ENCODE assay signal across 22 cellular contexts in genomic region chr12:5503774-5504173, GRCh38.
DNase-seq lines count a peak whose midpoint lies in the region; ATAC-seq, FAIRE-seq and TF ChIP-seq lines count a peak whose summit lies in the region.
"Had no signal": no experiment of that assay in that cellular context is flagged by ENCODE, and none has a peak within 500 bp of the region (broad histone marks: within the 10 kb centered on the region; RNA-seq: fewer than 3 reads in every experiment).

No MANE protein-coding gene starts in this region.

- TF ChIP-seq CTCF in breast epithelium (IDR thresholded peaks at IDR 0.05) (no peak), MCF 10A (IDR thresholded peaks at IDR 0.05; ENCODE audit: unreplicated experiment) (no peak), bronchial epithelial cell (IDR thresholded peaks at IDR 0.05; ENCODE audit: insufficient read depth, low read length, severe bottlenecking) (no peak), upper lobe of right lung (IDR thresholded peaks at IDR 0.05) (no peak), adrenal gland (IDR thresholded peaks at IDR 0.05) (no peak)

- H3K27ac Mint-ChIP-seq in MCF 10A (ENCODE audit: low read depth, unreplicated experiment): no peak overlapping the region
- no peak overlapping the region for H3K27ac Mint-ChIP-seq in activated CD4-positive, alpha-beta T cell treated with anti-CD3 and anti-CD28 coated beads, Interleukin-2, amount 10 ng/mL, durations not matched to agents 24 days and 14 days
- H3K27ac Mint-ChIP-seq: activated CD4-positive, alpha-beta memory T cell treated with anti-CD3 and anti-CD28 coated beads, Interleukin-2, amount 10 ng/mL, durations not matched to agents 7 days and 5 days; activated naive CD8-positive, alpha-beta T cell treated with anti-CD3 and anti-CD28 coated beads, Interleukin-2, amount 50 U/mL, for 24 hours; CD4-positive, alpha-beta memory T cell; HFFc6 had no signal

- H3K4me1 ChIP-seq in breast epithelium (no peaks in the 10 kb centered on the region), upper lobe of right lung (no peaks in the 10 kb centered on the region), adrenal gland (replicated peaks in 1 of 2) (no peaks in the 10 kb centered on the region)
- H3K4me1 ChIP-seq: lower lobe of right lung had no signal

- no peak overlapping the region for H3K4me3 Mint-ChIP-seq in MCF 10A (ENCODE audit: unreplicated experiment)
- H3K4me3 Mint-ChIP-seq in activated CD4-positive, alpha-beta T cell treated with anti-CD3 and anti-CD28 coated beads, Interleukin-2, amount 10 ng/mL, durations not matched to agents 24 days and 14 days: no peak overlapping the region
- H3K4me3 Mint-ChIP-seq: activated CD4-positive, alpha-beta memory T cell treated with anti-CD3 and anti-CD28 coated beads, Interleukin-2, amount 10 ng/mL, durations not matched to agents 7 days and 5 days; activated naive CD8-positive, alpha-beta T cell treated with anti-CD3 and anti-CD28 coated beads, Interleukin-2, amount 50 U/mL, for 24 hours; CD4-positive, alpha-beta memory T cell; HFFc6 had no signal

- H3K27ac ChIP-seq in breast epithelium (peak overlapping the region in 1 of 2 donors; percentile 19), upper lobe of right lung (no peak overlapping the region), adrenal gland (no peak overlapping the region)
- H3K27ac ChIP-seq: lower lobe of right lung had no signal

- no peaks in the 10 kb centered on the region for H3K36me3 ChIP-seq in breast epithelium
- H3K36me3 ChIP-seq in bronchial epithelial cell (ENCODE audit: control insufficient read depth, insufficient read depth, low read length): no peaks in the 10 kb centered on the region
- H3K36me3 ChIP-seq in upper lobe of right lung: no peaks in the 10 kb centered on the region
- no peaks in the 10 kb centered on the region for H3K36me3 ChIP-seq in adrenal gland (replicated peaks in 1 of 2)
- H3K36me3 ChIP-seq: lower lobe of right lung, MG63 had no signal

- no peak for FAIRE-seq in bronchial epithelial cell (lab: Jason Lieb, UNC)

- H3K9me3 Mint-ChIP-seq in MCF 10A (ENCODE audit: unreplicated experiment): peaks cover 70% of the 10 kb centered on the region
- H3K9me3 Mint-ChIP-seq in activated CD4-positive, alpha-beta T cell treated with anti-CD3 and anti-CD28 coated beads, Interleukin-2, amount 10 ng/mL, durations not matched to agents 24 days and 14 days: no peaks in the 10 kb centered on the region
- H3K9me3 Mint-ChIP-seq: activated CD4-positive, alpha-beta memory T cell treated with anti-CD3 and anti-CD28 coated beads, Interleukin-2, amount 10 ng/mL, durations not matched to agents 7 days and 5 days; activated naive CD8-positive, alpha-beta T cell treated with anti-CD3 and anti-CD28 coated beads, Interleukin-2, amount 50 U/mL, for 24 hours; HFFc6 had no signal

- H3K27me3 ChIP-seq in breast epithelium (no peaks in the 10 kb centered on the region), bronchial epithelial cell (ENCODE audit: control insufficient read depth, insufficient read depth, low read length) (peaks cover 1% of the 10 kb centered on the region), upper lobe of right lung (no peaks in the 10 kb centered on the region), adrenal gland (no peaks in the 10 kb centered on the region)
- H3K27me3 ChIP-seq: MG63 had no signal

- peak; percentile 12 for ATAC-seq in upper lobe of right lung
- ATAC-seq: activated naive CD8-positive, alpha-beta T cell treated with anti-CD3 and anti-CD28 coated beads, Interleukin-2, amount 50 U/mL, for 24 hours; lower lobe of right lung had no signal

- no peak overlapping the region for H3K4me3 ChIP-seq in breast epithelium
- no peak overlapping the region for H3K4me3 ChIP-seq in bronchial epithelial cell (ENCODE audit: low read depth, low read length)
- no peak overlapping the region for H3K4me3 ChIP-seq in upper lobe of right lung
- H3K4me3 ChIP-seq in adrenal gland: no peak overlapping the region
- H3K4me3 ChIP-seq: lower lobe of right lung, MG63 had no signal

- BruUV-seq in MCF 10A (replicated peaks; lab: Mats Ljungman, UMichigan): no TSS peak

- intact Hi-C loops in breast epithelium (cut with DNase I; ENCODE audit: low total_unique reads) (no loop called here), MCF 10A (cut with micrococcal nuclease) (no loop called here), upper lobe of right lung (cut with DNase I) (no loop called here), adrenal gland (cut with DNase I) (no loop called here)
- intact Hi-C loops in activated CD4-positive, alpha-beta T cell treated with anti-CD3 and anti-CD28 coated beads, Interleukin-2, amount 10 ng/mL, durations not matched to agents 24 days and 14 days (cut with micrococcal nuclease): no loop called here

- no peaks in the 10 kb centered on the region for H3K9me3 ChIP-seq in breast epithelium
- H3K9me3 ChIP-seq in upper lobe of right lung: no peaks in the 10 kb centered on the region
- H3K9me3 ChIP-seq in adrenal gland (replicated peaks in 1 of 3): no peaks in the 10 kb centered on the region
- H3K9me3 ChIP-seq: lower lobe of right lung, MG63 had no signal

- POLR2A ChIA-PET in MCF 10A (lab: Yijun Ruan, JAX): no interaction called here

- peak; percentile 57 to 67 for DNase-seq in breast epithelium (ENCODE audit: low spot score in 2 of 2)
- DNase-seq in MCF 10A (ENCODE audit: unreplicated experiment): no peak
- peak; percentile 19 for DNase-seq in bronchial epithelial cell (ENCODE audit: low read depth)
- DNase-seq in left kidney (ENCODE audit: low read depth, low spot score): peak; percentile 47
- DNase-seq in upper lobe of right lung: no peak
- DNase-seq in H4 (ENCODE audit: low spot score): no peak
- no peak for DNase-seq in adrenal gland
- no peak for DNase-seq in activated CD4-positive, alpha-beta T cell treated with anti-CD3 and anti-CD28 coated beads, Interleukin-2, amount 10 ng/mL, durations not matched to agents 24 days and 14 days
- DNase-seq: activated CD4-positive, alpha-beta memory T cell treated with anti-CD3 and anti-CD28 coated beads, Interleukin-2, amount 10 ng/mL, durations not matched to agents 7 days and 5 days; activated CD4-positive, CD25-positive, alpha-beta regulatory T cell; activated gamma-delta T cell treated with Interleukin-2 at 50 U/mL for 16 hours; activated naive CD8-positive, alpha-beta T cell treated with anti-CD3 and anti-CD28 coated beads, Interleukin-2, amount 50 U/mL, for 24 hours; CD4-positive, alpha-beta memory T cell; DMS 273 treated with DMSO at 0.1 percent for 48 hours; effector CD8-positive, alpha-beta T cell; foreskin melanocyte; HFFc6; lower lobe of right lung; MG63; NCI-H1436; NCI-H774; T1000 had no signal

- no peaks in the 10 kb centered on the region for H3K36me3 Mint-ChIP-seq in MCF 10A (ENCODE audit: insufficient read depth, unreplicated experiment)
- H3K36me3 Mint-ChIP-seq in activated CD4-positive, alpha-beta T cell treated with anti-CD3 and anti-CD28 coated beads, Interleukin-2, amount 10 ng/mL, durations not matched to agents 24 days and 14 days (ENCODE audit: low read depth): no peaks in the 10 kb centered on the region
- H3K36me3 Mint-ChIP-seq: CD4-positive, alpha-beta memory T cell had no signal

- TF ChIP-seq POLR2A in breast epithelium (IDR thresholded peaks at IDR 0.05): no peak
- TF ChIP-seq POLR2A in adrenal gland (IDR thresholded peaks at IDR 0.05): no peak

- 65 to 73% (median 71%) methylated on average over 6 of the region's 6 CpGs for WGBS in adrenal gland, 4 donors

- H3K4me1 Mint-ChIP-seq in MCF 10A (ENCODE audit: insufficient read depth, unreplicated experiment): no peaks in the 10 kb centered on the region
- no peaks in the 10 kb centered on the region for H3K4me1 Mint-ChIP-seq in activated CD4-positive, alpha-beta T cell treated with anti-CD3 and anti-CD28 coated beads, Interleukin-2, amount 10 ng/mL, durations not matched to agents 24 days and 14 days
- H3K4me1 Mint-ChIP-seq: activated CD4-positive, alpha-beta memory T cell treated with anti-CD3 and anti-CD28 coated beads, Interleukin-2, amount 10 ng/mL, durations not matched to agents 7 days and 5 days; activated naive CD8-positive, alpha-beta T cell treated with anti-CD3 and anti-CD28 coated beads, Interleukin-2, amount 50 U/mL, for 24 hours; CD4-positive, alpha-beta memory T cell had no signal

- CTCF ChIA-PET in MCF 10A (lab: Yijun Ruan, JAX): no interaction called here

- H3K27me3 Mint-ChIP-seq in MCF 10A (ENCODE audit: insufficient read depth, unreplicated experiment): no peaks in the 10 kb centered on the region
- H3K27me3 Mint-ChIP-seq in activated CD4-positive, alpha-beta T cell treated with anti-CD3 and anti-CD28 coated beads, Interleukin-2, amount 10 ng/mL, durations not matched to agents 24 days and 14 days: peaks cover 1% of the 10 kb centered on the region

Comparison
In these comparisons a context has a peak if more than half of its experiments do, and no peak if none do; other contexts are left out.
1. DNase-seq: peak in breast epithelium (2 of 2), bronchial epithelial cell (single experiment) and left kidney (single experiment); none in MCF 10A (single experiment), upper lobe of right lung (single experiment), H4 (single experiment), adrenal gland (0 of 7) and activated CD4-positive, alpha-beta T cell treated with anti-CD3 and anti-CD28 coated beads, Interleukin-2, amount 10 ng/mL, durations not matched to agents 24 days and 14 days (single experiment).